In genomic region chr21:14259669-14260458, GRCh38 we compare ENCODE assay signal across 8 cellular contexts.
DNase-seq lines count a peak whose midpoint lies in the region; ATAC-seq lines count a peak whose summit lies in the region.

No MANE protein-coding gene starts in this region.

- H3K4me1 Mint-ChIP-seq in stimulated activated naive CD8-positive, alpha-beta T cell treated with anti-CD3 and anti-CD28 coated beads, Interleukin-15, amount 100 ng/mL, for 72 hours: peaks cover 9% of the 10 kb centered on the region

- no peaks in the 10 kb centered on the region for H3K9me3 Mint-ChIP-seq in stimulated activated naive CD8-positive, alpha-beta T cell treated with anti-CD3 and anti-CD28 coated beads, Interleukin-15, amount 100 ng/mL, for 72 hours

- peak; percentile 25 for DNase-seq in COR-L47 (lab: John Stamatoyannopoulos, UW)
- DNase-seq in NCI-H2029 (lab: John Stamatoyannopoulos, UW): peak; percentile 21
- DNase-seq in adipocyte (ENCODE audit: low read depth): peak; percentile 76
- peak; percentile 9 for DNase-seq in hepatic stellate cell (ENCODE audit: low spot score)
- DNase-seq in smooth muscle cell of the brain vasculature (ENCODE audit: low read depth, low spot score): peak; percentile 21
- DNase-seq in DMS153 (lab: John Stamatoyannopoulos, UW): no peak
- DNase-seq in stimulated activated naive CD8-positive, alpha-beta T cell treated with anti-CD3 and anti-CD28 coated beads, Interleukin-15, amount 100 ng/mL, for 72 hours: no peak

- no peak overlapping the region for H3K4me3 Mint-ChIP-seq in stimulated activated naive CD8-positive, alpha-beta T cell treated with anti-CD3 and anti-CD28 coated beads, Interleukin-15, amount 100 ng/mL, for 72 hours

- peak; percentile 78 for ATAC-seq in GM21619 (IDR thresholded peaks at IDR 0.05; ENCODE audit: unreplicated experiment)
- no peak for ATAC-seq in stimulated activated naive CD8-positive, alpha-beta T cell treated with anti-CD3 and anti-CD28 coated beads, Interleukin-15, amount 100 ng/mL, for 72 hours

- H3K27ac Mint-ChIP-seq in stimulated activated naive CD8-positive, alpha-beta T cell treated with anti-CD3 and anti-CD28 coated beads, Interleukin-15, amount 100 ng/mL, for 72 hours: no peak overlapping the region

- no peak overlapping the region for H3K9ac ChIP-seq in adipocyte (ENCODE audit: low read length)

- no peaks in the 10 kb centered on the region for H3K4me1 ChIP-seq in adipocyte (ENCODE audit: control insufficient read depth, insufficient read depth, low read length)

- no peaks in the 10 kb centered on the region for H3K27me3 ChIP-seq in adipocyte (replicated peaks; ENCODE audit: control insufficient read depth, insufficient read depth, low read length)

- no peaks in the 10 kb centered on the region for H3K27me3 Mint-ChIP-seq in stimulated activated naive CD8-positive, alpha-beta T cell treated with anti-CD3 and anti-CD28 coated beads, Interleukin-15, amount 100 ng/mL, for 72 hours

- no peak overlapping the region for H3K4me3 ChIP-seq in adipocyte (ENCODE audit: low read length)

- H3K9me3 ChIP-seq in adipocyte (ENCODE audit: control insufficient read depth, low read length): no peaks in the 10 kb centered on the region

- no peaks in the 10 kb centered on the region for H3K36me3 ChIP-seq in adipocyte (ENCODE audit: control insufficient read depth, insufficient read depth, low read length, severe bottlenecking)

Comparison
In these comparisons a context has a peak if more than half of its experiments do, and no peak if none do; other contexts are left out.
1. DNase-seq: peak in COR-L47 (single experiment), NCI-H2029 (single experiment), adipocyte (single experiment), hepatic stellate cell (single experiment) and smooth muscle cell of the brain vasculature (single experiment); none in DMS153 (single experiment) and stimulated activated naive CD8-positive, alpha-beta T cell treated with anti-CD3 and anti-CD28 coated beads, Interleukin-15, amount 100 ng/mL, for 72 hours (0 of 2).